1 cellular context compared by ENCODE assay signal in genomic region chr5:93158841-93159240, GRCh38.
TF ChIP-seq lines count a peak whose summit lies in the region.

No MANE protein-coding gene starts in this region.

TF ChIP-seq in GM23338, 12 proteins besides CTCF, POLR2A, EP300 and RAD21 (continued from another document):
- TF ChIP-seq ZNF462 (CRISPR knock-in tag; IDR thresholded peaks at IDR 0.05) (no peak), REST (IDR thresholded peaks at IDR 0.05; ENCODE audit: unreplicated experiment) (no peak), ZNF331 (CRISPR knock-in tag; IDR thresholded peaks at IDR 0.05; ENCODE audit: low read depth) (no peak), JUNB (IDR thresholded peaks at IDR 0.05; ENCODE audit: unreplicated experiment) (no peak), CREB1 (CRISPR knock-in tag; IDR thresholded peaks at IDR 0.05; ENCODE audit: low read depth) (no peak), NANOG (IDR thresholded peaks at IDR 0.05; ENCODE audit: borderline replicate concordance) (no peak), EZH2phosphoT487 (IDR thresholded peaks at IDR 0.05; ENCODE audit: unreplicated experiment) (no peak), ZNF114 (CRISPR knock-in tag; IDR thresholded peaks at IDR 0.05) (no peak), POLR2AphosphoS5 (IDR thresholded peaks at IDR 0.05; ENCODE audit: low read depth) (no peak), STAT1 (IDR thresholded peaks at IDR 0.05; ENCODE audit: unreplicated experiment) (no peak), EZH2 (IDR thresholded peaks at IDR 0.05; ENCODE audit: low read depth, unreplicated experiment) (no peak)
